In the genomic region with DNA sequence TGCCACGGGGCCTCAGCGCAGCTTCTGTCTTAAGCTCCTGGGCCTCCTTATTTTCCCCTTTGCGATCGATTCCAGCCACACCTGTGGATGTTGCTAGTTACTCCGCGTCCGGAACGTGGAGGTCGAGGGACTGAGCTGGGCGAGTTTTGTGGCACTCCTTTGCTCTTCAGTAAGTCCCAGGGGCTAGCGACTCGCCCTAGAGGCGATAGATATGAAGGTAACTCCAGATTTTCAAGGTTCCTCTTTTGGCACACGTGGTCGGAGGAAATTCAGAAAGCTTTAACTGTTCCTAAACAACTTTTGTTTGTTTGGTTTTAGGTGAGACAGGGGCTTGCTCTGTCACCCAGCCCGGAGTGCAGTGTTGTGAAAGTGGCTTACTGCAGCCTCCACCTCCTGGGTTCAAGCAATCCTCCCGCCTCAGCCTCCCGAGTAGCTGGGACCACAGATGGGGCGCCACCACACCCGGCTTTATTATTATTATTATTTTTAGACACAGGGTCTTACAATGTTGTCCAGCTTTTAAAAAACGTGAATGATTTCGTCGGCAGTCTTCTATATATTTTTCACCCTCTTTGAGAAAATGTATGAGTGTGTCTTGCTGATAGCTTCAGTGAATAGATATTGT, we compare ENCODE assay signal across 8 cellular contexts. TPM values are rescaled to one million over a fixed set of nuclear protein-coding genes. Genes with fewer than 3 reads are reported as not detected.
DNase-seq lines count a peak whose midpoint lies in the region; ATAC-seq and TF ChIP-seq lines count a peak whose summit lies in the region.

No MANE protein-coding gene starts in this region.

- H3K36me3 ChIP-seq in cardiac muscle cell (no peaks in the 10 kb centered on the region), prostate gland (no peaks in the 10 kb centered on the region)

- peak; percentile 32 for ATAC-seq in GM21619 (IDR thresholded peaks at IDR 0.05; ENCODE audit: unreplicated experiment)
- peak; percentile 37 for ATAC-seq in activated CD8-positive, alpha-beta T cell treated with anti-CD3 and anti-CD28 coated beads, Interleukin-2, amount 10 ng/mL, durations not matched to agents 7 days and 5 days

- TF ChIP-seq POLR2A in prostate gland (IDR thresholded peaks at IDR 0.05) = no peak

- peak overlapping the region; percentile 88 for H3K4me3 Mint-ChIP-seq in activated CD8-positive, alpha-beta T cell treated with anti-CD3 and anti-CD28 coated beads, Interleukin-2, amount 10 ng/mL, durations not matched to agents 7 days and 5 days

- H3K27ac Mint-ChIP-seq in activated CD8-positive, alpha-beta T cell treated with anti-CD3 and anti-CD28 coated beads, Interleukin-2, amount 10 ng/mL, durations not matched to agents 7 days and 5 days = peak overlapping the region; percentile 86

- CTCF ChIA-PET in activated CD8-positive, alpha-beta T cell treated with anti-CD3 and anti-CD28 coated beads, Interleukin-2, amount 10 ng/mL, durations not matched to agents 7 days and 5 days (lab: Charles Lee) = interaction anchor here (0.9 to 4.0 kb wide), 9 partner anchors 9 to 457 kb away, joined by 3 to 27 read pairs (median 5); a partner anchor contains a TSS

- H3K4me1 ChIP-seq in cardiac muscle cell (ENCODE audit: low read depth) = peaks cover 6% of the 10 kb centered on the region
- peaks cover 6% of the 10 kb centered on the region for H3K4me1 ChIP-seq in prostate gland (replicated peaks)

- H3K9me3 ChIP-seq in cardiac muscle cell (ENCODE audit: low read depth) = no peaks in the 10 kb centered on the region
- no peaks in the 10 kb centered on the region for H3K9me3 ChIP-seq in prostate gland

- H3K36me3 Mint-ChIP-seq in activated CD8-positive, alpha-beta T cell treated with anti-CD3 and anti-CD28 coated beads, Interleukin-2, amount 10 ng/mL, durations not matched to agents 7 days and 5 days (ENCODE audit: low read depth) = peaks cover 3% of the 10 kb centered on the region

- H3K27me3 Mint-ChIP-seq in activated CD8-positive, alpha-beta T cell treated with anti-CD3 and anti-CD28 coated beads, Interleukin-2, amount 10 ng/mL, durations not matched to agents 7 days and 5 days (ENCODE audit: low read depth) = peaks cover 17% of the 10 kb centered on the region

- H3K27ac ChIP-seq in cardiac muscle cell (peak overlapping the region; percentile 72), prostate gland (peak overlapping the region; percentile 71 to 75)

- H3K27me3 ChIP-seq in cardiac muscle cell (peaks cover 31% of the 10 kb centered on the region), prostate gland (replicated peaks; ENCODE audit: insufficient read depth) (no peaks in the 10 kb centered on the region)

- TF ChIP-seq CTCF in cardiac muscle cell (IDR thresholded peaks at IDR 0.05; ENCODE audit: low read depth, low read length) (no peak), prostate gland (IDR thresholded peaks at IDR 0.05) (no peak)

- peaks cover 24% of the 10 kb centered on the region for H3K4me1 Mint-ChIP-seq in activated CD8-positive, alpha-beta T cell treated with anti-CD3 and anti-CD28 coated beads, Interleukin-2, amount 10 ng/mL, durations not matched to agents 7 days and 5 days (ENCODE audit: low read depth)

- intact Hi-C loops in prostate gland (cut with DNase I) = no loop called here

- peak in 2 of 3 experiments; percentile 65 to 76 for DNase-seq in NCI-H1417 (lab: John Stamatoyannopoulos, UW)
- no peak for DNase-seq in NCI-H1417 treated with DMSO at 0.1 percent for 48 hours (lab: John Stamatoyannopoulos, UW)
- DNase-seq in Jurkat, Clone E6-1 (ENCODE audit: low read depth, low spot score) = no peak
- peak; percentile 38 for DNase-seq in activated CD8-positive, alpha-beta T cell treated with anti-CD3 and anti-CD28 coated beads, Interleukin-2, amount 10 ng/mL, durations not matched to agents 7 days and 5 days
- peak in 1 of 2 donors; percentile 19 for DNase-seq in cardiac muscle cell (ENCODE audit: low read depth in 1 of 2, low spot score in 1 of 2)
- DNase-seq in prostate gland (ENCODE audit: low spot score) = peak; percentile 18
- DNase-seq in midbrain (lab: John Stamatoyannopoulos, UW) = no peak

- peak overlapping the region; percentile 88 for H3K4me3 ChIP-seq in Jurkat, Clone E6-1 (ENCODE audit: low read length)
- H3K4me3 ChIP-seq in cardiac muscle cell (peak overlapping the region; percentile 87), prostate gland (peak overlapping the region; percentile 61 to 67)

- H3K9me3 Mint-ChIP-seq in activated CD8-positive, alpha-beta T cell treated with anti-CD3 and anti-CD28 coated beads, Interleukin-2, amount 10 ng/mL, durations not matched to agents 7 days and 5 days (ENCODE audit: insufficient read depth) = no peaks in the 10 kb centered on the region

- POLR2A ChIA-PET in activated CD8-positive, alpha-beta T cell treated with anti-CD3 and anti-CD28 coated beads, Interleukin-2, amount 10 ng/mL, durations not matched to agents 7 days and 5 days (lab: Charles Lee) = interaction anchor here (0.5 to 1.2 kb wide), 3 partner anchors 10 to 174 kb away, joined by 3 read pairs; a partner anchor contains a TSS

- 23% methylated on average over 23 of the region's 23 CpGs for WGBS in prostate gland

RNA-seq across cellular contexts. Expression of a gene that starts 0.7 kb away (rescaled TPM):
- 18.5 TPM for polyA plus RNA-seq in Jurkat, Clone E6-1 (2012; ENCODE audit: insufficient read depth, insufficient read length)
- total RNA-seq in activated CD8-positive, alpha-beta T cell treated with anti-CD3 and anti-CD28 coated beads, Interleukin-2, amount 10 ng/mL, durations not matched to agents 7 days and 5 days = 10 to 100 TPM; 22.2 to 24.1 TPM
- 12.4 and 19.4 TPM in 2 replicates for total RNA-seq in cardiac muscle cell
- polyA plus RNA-seq in cardiac muscle cell = 9.3 and 31.8 TPM in 2 replicates
- 10 to 100 TPM; 58.6 to 92.7 TPM for total RNA-seq in prostate gland

Comparison
In these comparisons a context has a peak if more than half of its experiments do, and no peak if none do; other contexts are left out.
1. DNase-seq: peak in NCI-H1417 (2 of 3), activated CD8-positive, alpha-beta T cell treated with anti-CD3 and anti-CD28 coated beads, Interleukin-2, amount 10 ng/mL, durations not matched to agents 7 days and 5 days (single experiment) and prostate gland (single experiment); none in NCI-H1417 treated with DMSO at 0.1 percent for 48 hours (single experiment), Jurkat, Clone E6-1 (single experiment) and midbrain (single experiment).
2. Peak in every context shown above with its lines, with median percentiles within 50 percentile points of each other: H3K4me3 ChIP-seq.